ENCODE assay signal across 8 cellular contexts in genomic region chr4:83212041-83212851, GRCh38.
DNase-seq lines count a peak whose midpoint lies in the region; ATAC-seq, FAIRE-seq and TF ChIP-seq lines count a peak whose summit lies in the region.

No MANE protein-coding gene starts in this region.

- H3K36me3 ChIP-seq in Karpas-422 (ENCODE audit: insufficient read depth, low read length) (no peaks in the 10 kb centered on the region), spleen (no peaks in the 10 kb centered on the region)

- no peaks in the 10 kb centered on the region for H3K27me3 ChIP-seq in Karpas-422 (ENCODE audit: low read length)
- H3K27me3 ChIP-seq in spleen (replicated peaks in 1 of 7), result no peaks in the 10 kb centered on the region

- peaks cover 13% of the 10 kb centered on the region for H3K9me3 Mint-ChIP-seq in activated T-helper 1 cell treated with anti-CD3 and anti-CD28 coated beads, Interleukin-12 subunit alpha, Interleukin-12 subunit beta, Interleukin-2, Interleukin-4 antibody, amounts not matched to agents 30 ng/mL and 10 ng/mL and 1 ng/mL, durations not matched to agents 14 hours and 24 hours and 36 hours

- 46 to 62% (median 55%) methylated on average over 9 of the region's 9 CpGs for whole genome bisulfite sequencing in spleen, 5 donors

- H3K79me2 ChIP-seq in Karpas-422 (ENCODE audit: low read length), result no peaks in the 10 kb centered on the region

- peak overlapping the region; percentile 59 for H3K27ac Mint-ChIP-seq in activated T-helper 1 cell treated with anti-CD3 and anti-CD28 coated beads, Interleukin-12 subunit alpha, Interleukin-12 subunit beta, Interleukin-2, Interleukin-4 antibody, amounts not matched to agents 30 ng/mL and 10 ng/mL and 1 ng/mL, durations not matched to agents 14 hours and 24 hours and 36 hours

- peak overlapping the region; percentile 1 for H3K4me2 ChIP-seq in Karpas-422 (ENCODE audit: low read depth, low read length, poor library complexity, severe bottlenecking)

- H3K9me3 ChIP-seq in Karpas-422 (ENCODE audit: low read length), result no peaks in the 10 kb centered on the region
- H3K9me3 ChIP-seq in spleen, result no peaks in the 10 kb centered on the region

- H3K4me3 ChIP-seq in Karpas-422 (ENCODE audit: low read length) (peak overlapping the region; percentile 15; the same call in 1 of the 2 replicates), spleen (peak overlapping the region in 1 of 8 donors; percentile 25)

- ATAC-seq in GM21529 (IDR thresholded peaks at IDR 0.05; ENCODE audit: unreplicated experiment), result peak; percentile 87
- ATAC-seq in Right ventricle myocardium superior (ENCODE audit: poor library complexity), result no peak

- H3K4me1 ChIP-seq in Karpas-422 (ENCODE audit: low read length), result peaks cover 35% of the 10 kb centered on the region
- peaks cover 12 to 81% (median 50%) of the 10 kb centered on the region in 6 donors for H3K4me1 ChIP-seq in spleen

- no peaks in the 10 kb centered on the region for H4K20me1 ChIP-seq in Karpas-422 (ENCODE audit: insufficient read depth, low read depth, low read length)

- intact Hi-C loops in activated T-helper 1 cell treated with anti-CD3 and anti-CD28 coated beads, Interleukin-12 subunit alpha, Interleukin-12 subunit beta, Interleukin-2, Interleukin-4 antibody, amounts not matched to agents 30 ng/mL and 10 ng/mL and 1 ng/mL, durations not matched to agents 14 hours and 24 hours and 36 hours (cut with micrococcal nuclease), result loop anchor here (1.0 to 10.0 kb wide), 4 partner anchors 98 to 1717 kb away; partner anchors contain the start of genes ENOPH1, HNRNPDL and PLAC8
- intact Hi-C loops in spleen (cut with DNase I; ENCODE audit: low total_unique reads) (no loop called here), Right ventricle myocardium superior (cut with DNase I) (no loop called here)

- H3K27ac ChIP-seq in Karpas-422 (ENCODE audit: low read length) (no peak overlapping the region), spleen (peak overlapping the region in 7 of 8 donors; percentile 39 to 85 (median 66))

- DNase-seq in GM12891 (ENCODE audit: insufficient read length, low spot score) (no peak), Karpas-422 (peak; percentile 60), spleen (peak; percentile 75), Right ventricle myocardium superior (no peak), retina (no peak), NCI-H1092 (lab: John Stamatoyannopoulos, UW) (no peak)
- peak; percentile 59 for DNase-seq in activated T-helper 1 cell treated with anti-CD3 and anti-CD28 coated beads, Interleukin-12 subunit alpha, Interleukin-12 subunit beta, Interleukin-2, Interleukin-4 antibody, amounts not matched to agents 30 ng/mL and 10 ng/mL and 1 ng/mL, durations not matched to agents 14 hours and 24 hours and 36 hours (ENCODE audit: low spot score)

- peak in 2 of 11 experiments; percentile 11 to 25 for TF ChIP-seq CTCF in spleen (IDR thresholded peaks at IDR 0.05 in 8 of 11, conservative IDR thresholded peaks at IDR 0.05 in 3 of 11)

- peaks cover 22% of the 10 kb centered on the region for H3K36me3 Mint-ChIP-seq in activated T-helper 1 cell treated with anti-CD3 and anti-CD28 coated beads, Interleukin-12 subunit alpha, Interleukin-12 subunit beta, Interleukin-2, Interleukin-4 antibody, amounts not matched to agents 30 ng/mL and 10 ng/mL and 1 ng/mL, durations not matched to agents 14 hours and 24 hours and 36 hours (ENCODE audit: low read depth)

- FAIRE-seq in GM12891 (lab: Jason Lieb, UNC), result peak; percentile 97

- H3K27me3 Mint-ChIP-seq in activated T-helper 1 cell treated with anti-CD3 and anti-CD28 coated beads, Interleukin-12 subunit alpha, Interleukin-12 subunit beta, Interleukin-2, Interleukin-4 antibody, amounts not matched to agents 30 ng/mL and 10 ng/mL and 1 ng/mL, durations not matched to agents 14 hours and 24 hours and 36 hours (ENCODE audit: insufficient read depth), result peaks cover 5% of the 10 kb centered on the region

- no peak overlapping the region for H2AFZ ChIP-seq in Karpas-422 (ENCODE audit: low read length)

- peaks cover 79% of the 10 kb centered on the region for H3K4me1 Mint-ChIP-seq in activated T-helper 1 cell treated with anti-CD3 and anti-CD28 coated beads, Interleukin-12 subunit alpha, Interleukin-12 subunit beta, Interleukin-2, Interleukin-4 antibody, amounts not matched to agents 30 ng/mL and 10 ng/mL and 1 ng/mL, durations not matched to agents 14 hours and 24 hours and 36 hours (ENCODE audit: low read depth)

- TF ChIP-seq POLR2A in GM12891 (IDR thresholded peaks at IDR 0.05; ENCODE audit: low read depth, low read length), result no peak
- TF ChIP-seq POLR2A in spleen (IDR thresholded peaks at IDR 0.05), result no peak

- no peak overlapping the region for H3K9ac ChIP-seq in Karpas-422 (ENCODE audit: low read length)

- peak overlapping the region; percentile 40 for H3K4me3 Mint-ChIP-seq in activated T-helper 1 cell treated with anti-CD3 and anti-CD28 coated beads, Interleukin-12 subunit alpha, Interleukin-12 subunit beta, Interleukin-2, Interleukin-4 antibody, amounts not matched to agents 30 ng/mL and 10 ng/mL and 1 ng/mL, durations not matched to agents 14 hours and 24 hours and 36 hours

- H3K9me2 ChIP-seq in Karpas-422 (replicated peaks; ENCODE audit: insufficient read depth, low read length), result no peaks in the 10 kb centered on the region

TF ChIP-seq in GM12891, 5 proteins besides CTCF, POLR2A, EP300 and RAD21:
- TF ChIP-seq PAX5 (IDR thresholded peaks at IDR 0.05; ENCODE audit: insufficient read depth, low read length, severe bottlenecking), result no peak
- peak; percentile 22; the same call in 1 of the 2 replicates for TF ChIP-seq POU2F2 (IDR thresholded peaks at IDR 0.05; ENCODE audit: low read depth, low read length)
TF ChIP-seq in GM12891: peak in this region for 1.

Comparison
In these comparisons a context has a peak if more than half of its experiments do, and no peak if none do; other contexts are left out.
1. DNase-seq: peak in Karpas-422 (single experiment), activated T-helper 1 cell treated with anti-CD3 and anti-CD28 coated beads, Interleukin-12 subunit alpha, Interleukin-12 subunit beta, Interleukin-2, Interleukin-4 antibody, amounts not matched to agents 30 ng/mL and 10 ng/mL and 1 ng/mL, durations not matched to agents 14 hours and 24 hours and 36 hours (single experiment) and spleen (single experiment); none in GM12891 (single experiment), Right ventricle myocardium superior (single experiment), retina (single experiment) and NCI-H1092 (single experiment).